ENCODE assay signal across 8 cellular contexts in genomic region chr2:230658877-230659652, GRCh38. TPM values are rescaled to one million over a fixed set of nuclear protein-coding genes. Genes with fewer than 3 reads are reported as not detected.
DNase-seq lines count a peak whose midpoint lies in the region; ATAC-seq and TF ChIP-seq lines count a peak whose summit lies in the region.

No MANE protein-coding gene starts in this region.

- WGBS in lower leg skin, 2 donors = 74 to 80% methylated on average over 11 of the region's 11 CpGs

- no peak overlapping the region for H3K4me3 ChIP-seq in lower leg skin (ENCODE audit: low read depth, poor library complexity, severe bottlenecking)

- peak; percentile 87 for DNase-seq in activated CD8-positive, alpha-beta memory T cell treated with anti-CD3 and anti-CD28 coated beads for 24 hours
- no peak for DNase-seq in activated CD8-positive, alpha-beta memory T cell treated with anti-CD3 and anti-CD28 coated beads, Interleukin-2, amount 50 U/mL, for 4 hours
- DNase-seq in activated T-helper 9 cell treated with anti-CD3 and anti-CD28 coated beads, Interleukin-2, amount 50 U/mL, for 16 hours (ENCODE audit: low read depth) = peak; percentile 49
- peak; percentile 51 to 77 (median 71) for DNase-seq in stimulated activated CD4-positive, alpha-beta T cell treated with anti-CD3 and anti-CD28 coated beads, TNF-alpha, amount 100 ng/mL, for 48 hours (ENCODE audit: low read depth in 3 of 3)
- no peak for DNase-seq in H4 (ENCODE audit: low spot score)
- no peak for DNase-seq in Right ventricle myocardium inferior (ENCODE audit: missing footprints)
- no peak for DNase-seq in lower leg skin (ENCODE audit: low spot score in 2 of 2)

- peak; percentile 29 for ATAC-seq in HG03469 (IDR thresholded peaks at IDR 0.05; ENCODE audit: unreplicated experiment)
- ATAC-seq in Right ventricle myocardium inferior = no peak

- TF ChIP-seq POLR2A in lower leg skin (IDR thresholded peaks at IDR 0.05) = no peak

- intact Hi-C loops in Right ventricle myocardium inferior (cut with DNase I) (no loop called here), lower leg skin (cut with DNase I; ENCODE audit: low total_unique reads) (no loop called here)

- no peak for TF ChIP-seq CTCF in lower leg skin (IDR thresholded peaks at IDR 0.05)

RNA-seq across cellular contexts. Expression of gene CAB39, which starts 53.6 kb away (rescaled TPM):
- 32.8 and 42.2 TPM in 2 replicates for total RNA-seq in H4 (2014; rRNA removed; shearing (Covaris generic))
- total RNA-seq in Right ventricle myocardium inferior (91.9 TPM), lower leg skin (10 to 100 TPM; 65.5 to 74.7 (median 70.4) TPM)

Comparison
In these comparisons a context has a peak if more than half of its experiments do, and no peak if none do; other contexts are left out.
1. DNase-seq: peak in activated CD8-positive, alpha-beta memory T cell treated with anti-CD3 and anti-CD28 coated beads for 24 hours (single experiment), activated T-helper 9 cell treated with anti-CD3 and anti-CD28 coated beads, Interleukin-2, amount 50 U/mL, for 16 hours (single experiment) and stimulated activated CD4-positive, alpha-beta T cell treated with anti-CD3 and anti-CD28 coated beads, TNF-alpha, amount 100 ng/mL, for 48 hours (3 of 3); none in activated CD8-positive, alpha-beta memory T cell treated with anti-CD3 and anti-CD28 coated beads, Interleukin-2, amount 50 U/mL, for 4 hours (single experiment), H4 (single experiment), Right ventricle myocardium inferior (single experiment) and lower leg skin (0 of 2).